ENCODE assay signal across 1 cellular context in genomic region chr2:201413143-201413542, GRCh38.
TF ChIP-seq lines count a peak whose summit lies in the region.

No MANE protein-coding gene starts in this region.

TF ChIP-seq in WTC11, 78 proteins besides CTCF, POLR2A, EP300 and RAD21 (continued from another document):
- TF ChIP-seq SMAD3 (CRISPR knock-in tag; IDR thresholded peaks at IDR 0.05; ENCODE audit: borderline replicate concordance) (no peak), IRF2 (CRISPR knock-in tag; IDR thresholded peaks at IDR 0.05; ENCODE audit: borderline replicate concordance, low read depth) (no peak)
